ENCODE assay signal across 23 cellular contexts in the genomic region with DNA sequence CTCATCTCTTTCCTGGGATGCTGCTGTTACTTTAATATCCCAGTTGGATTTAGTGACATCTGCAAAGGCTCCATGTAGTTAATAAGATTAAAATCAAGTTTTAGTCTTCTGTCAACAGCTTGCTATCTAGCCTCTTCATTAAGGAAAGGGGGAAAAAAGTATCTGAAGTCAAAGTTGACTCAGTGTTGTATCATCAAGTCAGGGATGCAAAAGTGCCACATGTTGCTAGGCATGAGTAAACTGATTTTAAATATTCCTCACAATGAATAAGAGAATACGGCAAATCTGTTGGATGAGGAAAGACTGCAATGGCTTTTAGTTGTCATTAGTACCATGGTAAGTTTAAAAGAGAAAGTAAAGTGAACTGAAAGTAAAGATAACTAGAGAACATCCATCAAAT.
A peak's percentile ranks its signal among the peaks of the same experiment; 100 is the strongest.
DNase-seq lines count a peak whose midpoint lies in the region; ATAC-seq and TF ChIP-seq lines count a peak whose summit lies in the region.
"Had no signal": no experiment of that assay in that cellular context is flagged by ENCODE, and none has a peak within 500 bp of the region (broad histone marks: within the 10 kb centered on the region; RNA-seq: fewer than 3 reads in every experiment).

No MANE protein-coding gene starts in this region.

- H3K4me3 ChIP-seq in left ventricle myocardium inferior = peak overlapping the region; percentile 11
- no peak overlapping the region for H3K4me3 ChIP-seq in epithelial cell of esophagus (ENCODE audit: low read length)
- H3K4me3 ChIP-seq: A549, tibial nerve had no signal

- H3K4me1 ChIP-seq in left ventricle myocardium inferior = peaks cover 30% of the 10 kb centered on the region
- H3K4me1 ChIP-seq: A549 had no signal

- DNase-seq in left ventricle myocardium inferior (no peak), cardiac septum (ENCODE audit: low spot score) (no peak), NCI-H524 treated with DMSO at 0.1 percent for 48 hours (lab: John Stamatoyannopoulos, UW) (peak; percentile 8), epithelial cell of esophagus (ENCODE audit: low read depth) (peak; percentile 1), AML-193 (lab: John Stamatoyannopoulos, UW) (no peak)
- DNase-seq: activated CD8-positive, alpha-beta memory T cell treated with anti-CD3 and anti-CD28 coated beads, Interleukin-2, amount 50 U/mL, for 48 hours; activated naive CD8-positive, alpha-beta T cell treated with anti-CD3 and anti-CD28 coated beads for 36 hours; CD8-positive, alpha-beta T cell; effector memory CD4-positive, alpha-beta T cell; GOT3; mesendoderm; NCI-H1417; NCI-H446 treated with DMSO at 0.1 percent for 48 hours; NK-92 treated with Interleukin-12 subunit alpha and Interleukin-12 subunit beta, amount 100 ng/mL, for 24 hours; retina; stimulated activated CD4-positive, alpha-beta T cell treated with anti-CD3 and anti-CD28 coated beads, Interleukin-4, amount 100 ng/mL, for 4 hours had no signal

- H3K27me3 ChIP-seq in left ventricle myocardium inferior (ENCODE audit: low read depth) = no peaks in the 10 kb centered on the region
- H3K27me3 ChIP-seq: tibial nerve had no signal

- no peaks in the 10 kb centered on the region for H3K9me3 ChIP-seq in left ventricle myocardium inferior (replicated peaks)
- H3K9me3 ChIP-seq: A549, tibial nerve had no signal

- ATAC-seq in HG02610 (IDR thresholded peaks at IDR 0.05; ENCODE audit: unreplicated experiment) (no peak), HG02759 (IDR thresholded peaks at IDR 0.05; ENCODE audit: unreplicated experiment) (no peak), GM19035 (IDR thresholded peaks at IDR 0.05; ENCODE audit: unreplicated experiment) (no peak)
- ATAC-seq: A549; CD8-positive, alpha-beta T cell; esophagus mucosa; WTC11 had no signal

- intact Hi-C loops in left ventricle myocardium inferior (cut with micrococcal nuclease) = no loop called here
- intact Hi-C loops in cardiac septum (cut with DNase I) = no loop called here

- H3K27ac ChIP-seq in left ventricle myocardium inferior (replicated peaks) = no peak overlapping the region
- H3K27ac ChIP-seq: A549, tibial nerve had no signal

- TF ChIP-seq CTCF in left ventricle myocardium inferior (IDR thresholded peaks at IDR 0.05; ENCODE audit: borderline replicate concordance) (no peak), epithelial cell of esophagus (IDR thresholded peaks at IDR 0.05; ENCODE audit: insufficient read depth, low read depth, low read length, missing control alignments) (no peak)

- H3K36me3 ChIP-seq in left ventricle myocardium inferior = no peaks in the 10 kb centered on the region
- H3K36me3 ChIP-seq: tibial nerve had no signal

Comparison
In these comparisons a context has a peak if more than half of its experiments do, and no peak if none do; other contexts are left out.
1. DNase-seq: peak in NCI-H524 treated with DMSO at 0.1 percent for 48 hours (single experiment) and epithelial cell of esophagus (single experiment); none in left ventricle myocardium inferior (single experiment), cardiac septum (single experiment) and AML-193 (0 of 2).